In genomic region chr17:58621174-58621573, GRCh38 we compare ENCODE assay signal across 13 cellular contexts.
A peak's percentile ranks its signal among the peaks of the same experiment; 100 is the strongest.
DNase-seq lines count a peak whose midpoint lies in the region; ATAC-seq, FAIRE-seq and TF ChIP-seq lines count a peak whose summit lies in the region.
"Had no signal": no experiment of that assay in that cellular context is flagged by ENCODE, and none has a peak within 500 bp of the region (broad histone marks: within the 10 kb centered on the region; RNA-seq: fewer than 3 reads in every experiment).

No MANE protein-coding gene starts in this region.

- TF ChIP-seq POLR2A in GM12892 (IDR thresholded peaks at IDR 0.05; ENCODE audit: low read depth, low read length), result no peak

- FAIRE-seq in GM12892 (lab: Jason Lieb, UNC), result peak; percentile 88
- FAIRE-seq: H1 had no signal

- DNase-seq in GM12892 (ENCODE audit: insufficient read length) (peak; percentile 55), glomerular visceral epithelial cell (ENCODE audit: extremely low spot score) (no peak), DMS 273 (lab: John Stamatoyannopoulos, UW; ENCODE audit: unreplicated experiment) (no peak), iPS-NIHi11 (ENCODE audit: low spot score) (no peak)
- DNase-seq in stimulated activated CD4-positive, alpha-beta T cell treated with anti-CD3 and anti-CD28 coated beads, Interleukin-4, amount 100 ng/mL, for 4 hours, result no peak
- DNase-seq: activated CD4-positive, alpha-beta T cell treated with anti-CD3 and anti-CD28 coated beads, Interleukin-2, amount 10 ng/mL, durations not matched to agents 7 days and 5 days; activated naive CD4-positive, alpha-beta T cell treated with anti-CD3 and anti-CD28 coated beads, Interleukin-2, amount 50 U/mL, for 16 hours; NCI-H1436; tibial artery had no signal

- ATAC-seq in GM19397 (IDR thresholded peaks at IDR 0.05; ENCODE audit: unreplicated experiment) (peak; percentile 67), HG02798 (IDR thresholded peaks at IDR 0.05; ENCODE audit: poor library complexity, unreplicated experiment) (peak; percentile 65), HG03558 (IDR thresholded peaks at IDR 0.05; ENCODE audit: extremely low read depth, unreplicated experiment) (peak; percentile 64)
